In genomic region chr20:20409326-20409725, GRCh38 we compare ENCODE assay signal across 39 cellular contexts. TPM values are rescaled to one million over a fixed set of nuclear protein-coding genes. Genes with fewer than 3 reads are reported as not detected.
"Had no signal": no experiment of that assay in that cellular context is flagged by ENCODE, and none has a peak within 500 bp of the region (broad histone marks: within the 10 kb centered on the region; RNA-seq: fewer than 3 reads in every experiment).

No MANE protein-coding gene starts in this region.

- H3K27ac ChIP-seq: adrenal gland, body of pancreas, colonic mucosa, KMS-11, Peyer's patch, SJSA1 had no signal

- H3K27ac Mint-ChIP-seq: activated CD4-positive, alpha-beta memory T cell treated with anti-CD3 and anti-CD28 coated beads, Interleukin-2, amount 10 ng/mL, durations not matched to agents 7 days and 5 days; activated CD8-positive, alpha-beta memory T cell treated with anti-CD3 and anti-CD28 coated beads, Interleukin-2, amount 10 ng/mL, durations not matched to agents 7 days and 5 days; activated naive CD8-positive, alpha-beta T cell treated with anti-CD3 and anti-CD28 coated beads, Interleukin-2, amount 10 ng/mL, durations not matched to agents 7 days and 5 days; T-helper 1 cell treated with Interleukin-12 subunit alpha and Interleukin-12 subunit beta and Interleukin-4 antibody, amounts not matched to agents 30 μg/mL and 1 μg/mL, for 36 hours; T-helper 2 cell treated with Interferon-gamma antibody and Interleukin-4, amounts not matched to agents 5 μg/mL and 100 μg/mL, for 36 hours; WTC11 had no signal

- H3K9me3 Mint-ChIP-seq: activated CD4-positive, alpha-beta memory T cell treated with anti-CD3 and anti-CD28 coated beads, Interleukin-2, amount 10 ng/mL, durations not matched to agents 7 days and 5 days; activated naive CD8-positive, alpha-beta T cell treated with anti-CD3 and anti-CD28 coated beads, Interleukin-2, amount 10 ng/mL, durations not matched to agents 7 days and 5 days; T-helper 1 cell treated with Interleukin-12 subunit alpha and Interleukin-12 subunit beta and Interleukin-4 antibody, amounts not matched to agents 30 μg/mL and 1 μg/mL, for 36 hours; T-helper 2 cell treated with Interferon-gamma antibody and Interleukin-4, amounts not matched to agents 5 μg/mL and 100 μg/mL, for 36 hours; WTC11 had no signal

- H3K9me3 ChIP-seq: adrenal gland, body of pancreas, colonic mucosa, Peyer's patch, SJSA1, SK-N-SH had no signal

- H3K4me1 ChIP-seq: colonic mucosa, Peyer's patch, SJSA1 had no signal

- H3K36me3 Mint-ChIP-seq: activated CD8-positive, alpha-beta memory T cell treated with anti-CD3 and anti-CD28 coated beads, Interleukin-2, amount 10 ng/mL, durations not matched to agents 7 days and 5 days; activated naive CD8-positive, alpha-beta T cell treated with anti-CD3 and anti-CD28 coated beads, Interleukin-2, amount 10 ng/mL, durations not matched to agents 7 days and 5 days; WTC11 had no signal

- H3K4me2 ChIP-seq: KMS-11, SK-N-SH had no signal

- H3K4me3 Mint-ChIP-seq: activated CD4-positive, alpha-beta memory T cell treated with anti-CD3 and anti-CD28 coated beads, Interleukin-2, amount 10 ng/mL, durations not matched to agents 7 days and 5 days; activated CD8-positive, alpha-beta memory T cell treated with anti-CD3 and anti-CD28 coated beads, Interleukin-2, amount 10 ng/mL, durations not matched to agents 7 days and 5 days; activated naive CD8-positive, alpha-beta T cell treated with anti-CD3 and anti-CD28 coated beads, Interleukin-2, amount 10 ng/mL, durations not matched to agents 7 days and 5 days; T-helper 1 cell treated with Interleukin-12 subunit alpha and Interleukin-12 subunit beta and Interleukin-4 antibody, amounts not matched to agents 30 μg/mL and 1 μg/mL, for 36 hours; T-helper 2 cell treated with Interferon-gamma antibody and Interleukin-4, amounts not matched to agents 5 μg/mL and 100 μg/mL, for 36 hours; WTC11 had no signal

- DNase-seq: activated CD4-positive, alpha-beta memory T cell treated with anti-CD3 and anti-CD28 coated beads, Interleukin-2, amount 10 ng/mL, durations not matched to agents 7 days and 5 days; activated CD4-positive, alpha-beta T cell treated with anti-CD3 and anti-CD28 coated beads for 4 hours; activated CD8-positive, alpha-beta memory T cell treated with anti-CD3 and anti-CD28 coated beads for 24 hours; activated CD8-positive, alpha-beta memory T cell treated with anti-CD3 and anti-CD28 coated beads, Interleukin-2, amount 10 ng/mL, durations not matched to agents 7 days and 5 days; activated CD8-positive, alpha-beta memory T cell treated with anti-CD3 and anti-CD28 coated beads, Interleukin-2, amount 50 U/mL, for 48 hours; activated effector memory CD4-positive, alpha-beta T cell treated with anti-CD3 and anti-CD28 coated beads, Interleukin-2, amount 50 U/mL, for 16 hours; activated naive CD4-positive, alpha-beta T cell; activated naive CD4-positive, alpha-beta T cell treated with anti-CD3 and anti-CD28 coated beads, Interleukin-2, amount 50 U/mL, for 16 hours; activated naive CD8-positive, alpha-beta T cell treated with anti-CD3 and anti-CD28 coated beads, Interleukin-2, amount 10 ng/mL, durations not matched to agents 7 days and 5 days; activated T-cell treated with anti-CD3 and anti-CD28 coated beads, Interleukin-2, amount 50 U/mL, for 48 hours; adrenal gland; body of pancreas; caudate nucleus; colonic mucosa; MM.1S; MV-4-11; NCI-H1092; NCI-H1436 treated with DMSO at 0.1 percent for 48 hours; NCI-H1694 treated with DMSO at 0.1 percent for 48 hours; NCI-H2029; NCI-H345; NCI-H526; NCI-H774; PC-3; Peyer's patch; RPMI8226; SHP77 treated with DMSO at 0.1 percent for 48 hours; SK-N-SH had no signal

- FAIRE-seq: astrocyte, bronchial epithelial cell, TTC549 had no signal

- H3K36me3 ChIP-seq: adrenal gland, colonic mucosa, SJSA1 had no signal

- ATAC-seq: activated CD4-positive, CD25-positive, alpha-beta regulatory T cell treated with anti-CD3 and anti-CD28 coated beads, Interleukin-2, amount 50 U/mL, for 24 hours; activated CD8-positive, alpha-beta memory T cell treated with anti-CD3 and anti-CD28 coated beads, Interleukin-2, amount 10 ng/mL, durations not matched to agents 7 days and 5 days; body of pancreas; PC-3; WTC11 had no signal

- H3K9ac ChIP-seq: KMS-11, SK-N-SH had no signal

- H3K4me3 ChIP-seq: adrenal gland, body of pancreas, colonic mucosa, Peyer's patch, SJSA1 had no signal

- H3K27me3 Mint-ChIP-seq: activated CD4-positive, alpha-beta memory T cell treated with anti-CD3 and anti-CD28 coated beads, Interleukin-2, amount 10 ng/mL, durations not matched to agents 7 days and 5 days; activated CD8-positive, alpha-beta memory T cell treated with anti-CD3 and anti-CD28 coated beads, Interleukin-2, amount 10 ng/mL, durations not matched to agents 7 days and 5 days; activated naive CD8-positive, alpha-beta T cell treated with anti-CD3 and anti-CD28 coated beads, Interleukin-2, amount 10 ng/mL, durations not matched to agents 7 days and 5 days had no signal

- H3K27me3 ChIP-seq: adrenal gland, body of pancreas, colonic mucosa, Peyer's patch, SJSA1 had no signal

RNA-seq across cellular contexts. Expression of gene INSM1, which starts 41.4 kb away (rescaled TPM):
- total RNA-seq: activated CD4-positive, alpha-beta memory T cell treated with anti-CD3 and anti-CD28 coated beads, Interleukin-2, amount 10 ng/mL, durations not matched to agents 7 days and 5 days; activated naive CD8-positive, alpha-beta T cell treated with anti-CD3 and anti-CD28 coated beads, Interleukin-2, amount 10 ng/mL, durations not matched to agents 7 days and 5 days; bronchial epithelial cell; LHCN-M2; NCI-H460; SJSA1 had no signal
- polyA plus RNA-seq: SK-N-SH had no signal
